In genomic region chr2:134108124-134108523, GRCh38 we compare ENCODE assay signal across 20 cellular contexts.
"Had no signal": no experiment of that assay in that cellular context is flagged by ENCODE, and none has a peak within 500 bp of the region (broad histone marks: within the 10 kb centered on the region; RNA-seq: fewer than 3 reads in every experiment).

No MANE protein-coding gene starts in this region.

- H3K27ac Mint-ChIP-seq: natural killer cell, progenitor cell of endocrine pancreas had no signal

- H3K36me3 Mint-ChIP-seq: natural killer cell had no signal

- H3K9me3 Mint-ChIP-seq: natural killer cell had no signal

- H3K27me3 Mint-ChIP-seq: progenitor cell of endocrine pancreas had no signal

- H3K4me3 Mint-ChIP-seq: natural killer cell had no signal

- DNase-seq: activated CD4-positive, alpha-beta T cell treated with anti-CD3 and anti-CD28 coated beads, Interleukin-2, amount 50 U/mL, for 48 hours; activated naive CD4-positive, alpha-beta T cell treated with anti-CD3 and anti-CD28 coated beads, Interleukin-2, amount 50 U/mL, for 16 hours; activated T-cell treated with anti-CD3 and anti-CD28 coated beads, Interleukin-2, amount 50 U/mL, for 1 hour; dorsolateral prefrontal cortex; erythroblast; heart left ventricle; left colon; natural killer cell; nucleus accumbens; right cardiac atrium; small intestine; stimulated activated CD4-positive, alpha-beta T cell treated with anti-CD3 and anti-CD28 coated beads, Interleukin-4, amount 100 ng/mL, for 4 hours; stimulated activated CD8-positive, alpha-beta memory T cell treated with anti-CD3 and anti-CD28 coated beads, Interleukin-4, amount 100 ng/mL, for 48 hours; stimulated activated naive CD4-positive, alpha-beta T cell treated with Interleukin-2 at 50 U/mL for 16 hours; substantia nigra; T1000 had no signal

- ATAC-seq: left colon, natural killer cell had no signal

- H3K4me3 ChIP-seq: dorsolateral prefrontal cortex, gastrocnemius medialis, heart left ventricle, tibial nerve, vagina had no signal
